ENCODE assay signal across 8 cellular contexts in the genomic region with DNA sequence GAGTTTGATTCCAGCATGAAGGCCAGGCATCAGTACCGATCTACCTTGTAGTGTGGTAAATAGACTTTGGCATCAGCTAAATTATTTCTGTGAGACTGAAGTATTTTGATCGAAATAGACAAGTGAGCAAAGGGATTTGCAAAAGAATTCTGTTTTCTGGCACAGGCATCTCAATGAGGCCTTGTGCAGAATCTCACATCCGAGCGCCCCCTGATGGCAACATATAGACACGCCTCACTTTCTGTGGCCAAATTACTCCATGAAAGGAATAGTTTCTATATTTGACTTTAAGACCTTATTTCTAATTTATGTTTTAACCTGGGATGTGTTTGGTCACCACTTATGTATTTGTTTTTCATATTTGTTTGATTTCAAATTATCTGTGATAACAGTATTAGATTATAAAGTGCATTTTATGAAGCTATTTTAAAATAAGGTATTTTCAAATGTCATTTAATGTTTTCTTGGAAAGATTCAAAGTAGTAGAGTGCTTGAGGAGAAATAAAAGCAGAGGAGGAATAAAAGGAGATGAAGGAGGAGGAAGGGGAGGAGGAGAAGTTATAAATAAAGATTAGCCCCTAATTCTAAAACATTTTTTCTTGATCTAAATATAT.
DNase-seq lines count a peak whose midpoint lies in the region; ATAC-seq and TF ChIP-seq lines count a peak whose summit lies in the region.

No MANE protein-coding gene starts in this region.

- H3K36me3 Mint-ChIP-seq in stimulated activated memory B cell treated with anti-CD40 and anti-IgM and Interleukin-4, amounts not matched to agents 10 μg/mL and 1 μg/mL and 100 μg/mL, for 72 hours: no peaks in the 10 kb centered on the region

- peaks cover 4% of the 10 kb centered on the region for H3K9me3 Mint-ChIP-seq in stimulated activated memory B cell treated with anti-CD40 and anti-IgM and Interleukin-4, amounts not matched to agents 10 μg/mL and 1 μg/mL and 100 μg/mL, for 72 hours

- no peak overlapping the region for H3K4me3 ChIP-seq in iPS DF 6.9 (ENCODE audit: low read length)

- H3K27me3 ChIP-seq in iPS DF 6.9 (ENCODE audit: control insufficient read depth, insufficient read depth, low read length): no peaks in the 10 kb centered on the region

- H3K4me3 Mint-ChIP-seq in stimulated activated memory B cell treated with anti-CD40 and anti-IgM and Interleukin-4, amounts not matched to agents 10 μg/mL and 1 μg/mL and 100 μg/mL, for 72 hours: no peak overlapping the region

- H3K27ac ChIP-seq in VCaP (no peak overlapping the region), iPS DF 6.9 (ENCODE audit: low read length) (no peak overlapping the region)

- H3K27me3 Mint-ChIP-seq in stimulated activated memory B cell treated with anti-CD40 and anti-IgM and Interleukin-4, amounts not matched to agents 10 μg/mL and 1 μg/mL and 100 μg/mL, for 72 hours: peaks cover 8% of the 10 kb centered on the region

- WGBS in iPS DF 6.9 (ENCODE audit: insufficient coverage, insufficient read length): no CpG with 5 or more reads among the region's 5 CpGs

- no peak for ATAC-seq in stimulated activated memory B cell treated with anti-CD40 and anti-IgM and Interleukin-4, amounts not matched to agents 10 μg/mL and 1 μg/mL and 100 μg/mL, for 72 hours
- no peak for ATAC-seq in activated CD4-positive, CD25-positive, alpha-beta regulatory T cell treated with anti-CD3 and anti-CD28 coated beads, Interleukin-2, amount 50 U/mL, for 24 hours

- no peaks in the 10 kb centered on the region for H3K9me3 ChIP-seq in iPS DF 6.9 (ENCODE audit: control insufficient read depth, insufficient read depth, low read length)

- DNase-seq in NCI-H524 (lab: John Stamatoyannopoulos, UW) (peak; percentile 25 to 69), NCI-H524 treated with DMSO at 0.1 percent for 48 hours (lab: John Stamatoyannopoulos, UW) (no peak), iPS DF 6.9 (ENCODE audit: low read depth, low spot score) (peak; percentile 39), activated T-cell treated with anti-CD3 and anti-CD28 coated beads for 4 hours (no peak)

- peak; percentile 90 for TF ChIP-seq CTCF in VCaP (conservative IDR thresholded peaks at IDR 0.05)

- no peaks in the 10 kb centered on the region for H3K36me3 ChIP-seq in iPS DF 6.9 (ENCODE audit: control insufficient read depth, insufficient read depth, low read length)

- H3K4me1 Mint-ChIP-seq in stimulated activated memory B cell treated with anti-CD40 and anti-IgM and Interleukin-4, amounts not matched to agents 10 μg/mL and 1 μg/mL and 100 μg/mL, for 72 hours: no peaks in the 10 kb centered on the region

- no peak for TF ChIP-seq EP300 in Ishikawa (IDR thresholded peaks at IDR 0.05; ENCODE audit: borderline replicate concordance)

- no peaks in the 10 kb centered on the region for H3K4me1 ChIP-seq in iPS DF 6.9 (ENCODE audit: control insufficient read depth, insufficient read depth, low read length)

- no peak overlapping the region for H3K27ac Mint-ChIP-seq in stimulated activated memory B cell treated with anti-CD40 and anti-IgM and Interleukin-4, amounts not matched to agents 10 μg/mL and 1 μg/mL and 100 μg/mL, for 72 hours

- TF ChIP-seq RAD21 in Ishikawa (IDR thresholded peaks at IDR 0.05; ENCODE audit: low read depth): peak; percentile 29; the same call in 1 of the 2 replicates

TF ChIP-seq in Ishikawa, 13 proteins besides CTCF, POLR2A, EP300 and RAD21:
- TF ChIP-seq USF1 (IDR thresholded peaks at IDR 0.05): no peak
- no peak for TF ChIP-seq REST (IDR thresholded peaks at IDR 0.05; ENCODE audit: low read depth)
- TF ChIP-seq TAF1 (IDR thresholded peaks at IDR 0.05; ENCODE audit: low read depth): no peak
- no peak for TF ChIP-seq ZBTB7A (IDR thresholded peaks at IDR 0.05; ENCODE audit: low read depth)
- TF ChIP-seq YY1 (IDR thresholded peaks at IDR 0.05; ENCODE audit: low read depth): no peak
- TF ChIP-seq CREB1 (IDR thresholded peaks at IDR 0.05; ENCODE audit: low read depth): no peak
- TF ChIP-seq NFIC (IDR thresholded peaks at IDR 0.05): no peak
- TF ChIP-seq MAX (IDR thresholded peaks at IDR 0.05): no peak
- no peak for TF ChIP-seq FOXM1 (IDR thresholded peaks at IDR 0.05; ENCODE audit: borderline replicate concordance, low read depth)
- no peak for TF ChIP-seq CEBPB (IDR thresholded peaks at IDR 0.05)
- no peak for TF ChIP-seq EGR1 (IDR thresholded peaks at IDR 0.05)
- no peak for TF ChIP-seq TCF12 (IDR thresholded peaks at IDR 0.05; ENCODE audit: low read depth)
- TF ChIP-seq TEAD4 (IDR thresholded peaks at IDR 0.05): no peak

Comparison
In these comparisons a context has a peak if more than half of its experiments do, and no peak if none do; other contexts are left out.
1. DNase-seq: peak in NCI-H524 (2 of 2) and iPS DF 6.9 (single experiment); none in NCI-H524 treated with DMSO at 0.1 percent for 48 hours (single experiment) and activated T-cell treated with anti-CD3 and anti-CD28 coated beads for 4 hours (single experiment).